24 cellular contexts compared by ENCODE assay signal in the genomic region with DNA sequence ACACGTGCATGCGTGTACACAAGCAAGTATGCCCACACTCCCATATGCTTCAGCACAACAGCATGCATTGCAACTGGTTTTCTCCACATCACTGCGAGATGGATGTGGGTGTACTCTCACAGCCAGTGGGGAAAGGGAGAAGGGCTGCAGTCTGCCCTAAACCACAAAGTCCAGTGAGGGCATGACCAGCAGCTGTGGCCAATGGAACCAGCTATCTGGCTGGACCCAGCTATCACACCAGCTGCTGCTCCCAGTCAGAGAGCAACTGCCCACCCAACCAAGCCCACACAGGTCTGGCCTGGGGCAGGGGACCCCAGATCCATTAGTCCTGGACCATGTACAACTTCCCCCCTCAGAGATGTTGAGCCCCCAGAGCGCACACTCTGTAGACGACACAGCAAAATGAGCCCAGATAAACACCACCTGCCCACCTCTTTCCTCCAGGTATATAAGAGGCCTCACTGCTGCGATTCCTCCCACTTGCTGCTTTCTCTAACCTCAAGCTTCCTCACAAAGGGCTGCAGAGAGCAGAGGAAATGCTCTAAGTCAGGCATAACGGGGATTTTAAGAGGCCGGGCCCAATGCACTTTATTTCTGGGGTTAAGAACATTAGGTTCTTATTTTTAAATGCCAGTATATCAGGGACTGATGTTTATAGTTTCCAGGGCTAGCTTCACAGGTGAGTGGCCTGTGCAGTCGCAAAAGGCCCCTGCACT. TPM values are rescaled to one million over a fixed set of nuclear protein-coding genes. Genes with fewer than 3 reads are reported as not detected.
A peak's percentile ranks its signal among the peaks of the same experiment; 100 is the strongest.
DNase-seq lines count a peak whose midpoint lies in the region; ATAC-seq and TF ChIP-seq lines count a peak whose summit lies in the region.
"Had no signal": no experiment of that assay in that cellular context is flagged by ENCODE, and none has a peak within 500 bp of the region (broad histone marks: within the 10 kb centered on the region; RNA-seq: fewer than 3 reads in every experiment).

No MANE protein-coding gene starts in this region.

- no peaks in the 10 kb centered on the region for H3K9me3 ChIP-seq in liver (ENCODE audit: control insufficient read depth in 4 of 4, low read length in 3 of 4)
- H3K9me3 ChIP-seq in CD8-positive, alpha-beta T cell (ENCODE audit: low read length): no peaks in the 10 kb centered on the region
- H3K9me3 ChIP-seq: vagina had no signal

- H3K4me1 ChIP-seq in liver (ENCODE audit: control insufficient read depth in 4 of 4, insufficient read depth in 4 of 4, low read length in 3 of 4): peaks cover 17 to 79% (median 74%) of the 10 kb centered on the region in 4 donors
- H3K4me1 ChIP-seq in CD8-positive, alpha-beta T cell (ENCODE audit: insufficient read depth, low read length): no peaks in the 10 kb centered on the region

- H3K9me3 Mint-ChIP-seq in stimulated activated naive CD8-positive, alpha-beta T cell treated with anti-CD3 and anti-CD28 coated beads, Interleukin-15, Interleukin-2, amounts not matched to agents 100 ng/mL and 50 ng/mL, for 24 hours: no peaks in the 10 kb centered on the region
- no peaks in the 10 kb centered on the region for H3K9me3 Mint-ChIP-seq in CD8-positive, alpha-beta T cell
- H3K9me3 Mint-ChIP-seq: activated T-helper 2 cell treated with anti-CD3 and anti-CD28 coated beads, Interferon-gamma antibody, Interleukin-2, Interleukin-4, amounts not matched to agents 10 μg/mL and 5 μg/mL and 100 μg/mL, durations not matched to agents 14 hours and 24 hours and 36 hours; central memory CD8-positive, alpha-beta T cell had no signal

- CTCF ChIA-PET in CD8-positive, alpha-beta T cell (lab: Charles Lee): no interaction called here

- H3K27ac Mint-ChIP-seq in stimulated activated naive CD8-positive, alpha-beta T cell treated with anti-CD3 and anti-CD28 coated beads, Interleukin-15, Interleukin-2, amounts not matched to agents 100 ng/mL and 50 ng/mL, for 24 hours: peak overlapping the region; percentile 6
- no peak overlapping the region for H3K27ac Mint-ChIP-seq in CD8-positive, alpha-beta T cell
- H3K27ac Mint-ChIP-seq: activated CD4-positive, alpha-beta T cell treated with anti-CD3 and anti-CD28 coated beads for 36 hours; activated CD8-positive, alpha-beta memory T cell treated with anti-CD3 and anti-CD28 coated beads, Interleukin-2, amount 10 ng/mL, durations not matched to agents 7 days and 5 days; activated T-helper 2 cell treated with anti-CD3 and anti-CD28 coated beads, Interferon-gamma antibody, Interleukin-2, Interleukin-4, amounts not matched to agents 10 μg/mL and 5 μg/mL and 100 μg/mL, durations not matched to agents 14 hours and 24 hours and 36 hours had no signal

- no peak for DNase-seq in stimulated activated naive CD8-positive, alpha-beta T cell treated with anti-CD3 and anti-CD28 coated beads, Interleukin-15, Interleukin-2, amounts not matched to agents 100 U/mL and 50 U/mL, for 24 hours
- peak; percentile 86 for DNase-seq in LHCN-M2 (ENCODE audit: low read depth)
- no peak for DNase-seq in anterior cingulate cortex (lab: John Stamatoyannopoulos, UW)
- no peak for DNase-seq in CD8-positive, alpha-beta T cell
- DNase-seq in left ventricle myocardium superior: no peak
- DNase-seq in LoVo (ENCODE audit: low spot score): no peak
- DNase-seq: activated CD4-positive, alpha-beta T cell treated with anti-CD3 and anti-CD28 coated beads for 36 hours; activated CD8-positive, alpha-beta memory T cell treated with anti-CD3 and anti-CD28 coated beads, Interleukin-2, amount 10 ng/mL, durations not matched to agents 7 days and 5 days; C1 segment of cervical spinal cord; DMS153; erythroblast; NCI-H1048; NCI-H2029; NCI-H446 treated with DMSO at 0.1 percent for 48 hours; NK-92 treated with Interleukin-12 subunit alpha and Interleukin-12 subunit beta, amount 100 ng/mL, for 24 hours; small intestine; stimulated activated CD4-positive, alpha-beta T cell treated with anti-CD3 and anti-CD28 coated beads, Interleukin-2, amount 100 ng/mL, for 48 hours; substantia nigra had no signal

- intact Hi-C loops in CD8-positive, alpha-beta T cell (cut with DNase I, micrococcal nuclease): loop anchor here in 1 of 2 experiments (2.0 to 10.0 kb wide), 2 partner anchors 13 to 145 kb away; no protein-coding TSS in a partner anchor
- intact Hi-C loops in left ventricle myocardium superior (cut with micrococcal nuclease): no loop called here

- H3K27ac ChIP-seq in liver (ENCODE audit: low read depth in 1 of 2, low read length in 2 of 2): peak overlapping the region in 1 of 2 donors; percentile 1
- no peak overlapping the region for H3K27ac ChIP-seq in CD8-positive, alpha-beta T cell (ENCODE audit: low read depth, low read length)
- H3K27ac ChIP-seq: vagina had no signal

- no peaks in the 10 kb centered on the region for H3K36me3 Mint-ChIP-seq in stimulated activated naive CD8-positive, alpha-beta T cell treated with anti-CD3 and anti-CD28 coated beads, Interleukin-15, Interleukin-2, amounts not matched to agents 100 ng/mL and 50 ng/mL, for 24 hours (ENCODE audit: low read depth)
- H3K36me3 Mint-ChIP-seq in CD8-positive, alpha-beta T cell: no peaks in the 10 kb centered on the region
- H3K36me3 Mint-ChIP-seq: activated CD8-positive, alpha-beta memory T cell treated with anti-CD3 and anti-CD28 coated beads, Interleukin-2, amount 10 ng/mL, durations not matched to agents 7 days and 5 days had no signal

- no peak for TF ChIP-seq CTCF in liver (IDR thresholded peaks at IDR 0.05; ENCODE audit: low read depth, low read length, missing input control)
- TF ChIP-seq CTCF in CD8-positive, alpha-beta T cell (IDR thresholded peaks at IDR 0.05): no peak

- no peaks in the 10 kb centered on the region for H3K27me3 ChIP-seq in liver (ENCODE audit: control insufficient read depth in 4 of 4, insufficient read depth in 4 of 4, low read length in 3 of 4)
- no peaks in the 10 kb centered on the region for H3K27me3 ChIP-seq in CD8-positive, alpha-beta T cell (ENCODE audit: insufficient read depth, low read length)
- H3K27me3 ChIP-seq: vagina had no signal

- peaks cover 4% of the 10 kb centered on the region for H3K4me1 Mint-ChIP-seq in stimulated activated naive CD8-positive, alpha-beta T cell treated with anti-CD3 and anti-CD28 coated beads, Interleukin-15, Interleukin-2, amounts not matched to agents 100 ng/mL and 50 ng/mL, for 24 hours (ENCODE audit: low read depth)
- H3K4me1 Mint-ChIP-seq in CD8-positive, alpha-beta T cell (ENCODE audit: low read depth): peaks cover 7% of the 10 kb centered on the region
- H3K4me1 Mint-ChIP-seq: central memory CD8-positive, alpha-beta T cell had no signal

- POLR2A ChIA-PET in CD8-positive, alpha-beta T cell (lab: Charles Lee): no interaction called here

- no peaks in the 10 kb centered on the region for H3K27me3 Mint-ChIP-seq in stimulated activated naive CD8-positive, alpha-beta T cell treated with anti-CD3 and anti-CD28 coated beads, Interleukin-15, Interleukin-2, amounts not matched to agents 100 ng/mL and 50 ng/mL, for 24 hours
- no peaks in the 10 kb centered on the region for H3K27me3 Mint-ChIP-seq in CD8-positive, alpha-beta T cell (ENCODE audit: low read depth)
- H3K27me3 Mint-ChIP-seq: activated CD4-positive, alpha-beta T cell treated with anti-CD3 and anti-CD28 coated beads for 36 hours; activated CD8-positive, alpha-beta memory T cell treated with anti-CD3 and anti-CD28 coated beads, Interleukin-2, amount 10 ng/mL, durations not matched to agents 7 days and 5 days; central memory CD8-positive, alpha-beta T cell had no signal

- H3K36me3 ChIP-seq in liver (ENCODE audit: control insufficient read depth in 4 of 4, insufficient read depth in 3 of 4, low read depth in 1 of 4, low read length in 3 of 4): no peaks in the 10 kb centered on the region
- no peaks in the 10 kb centered on the region for H3K36me3 ChIP-seq in CD8-positive, alpha-beta T cell (ENCODE audit: insufficient read depth, low read length)
- H3K36me3 ChIP-seq: vagina had no signal

- TF ChIP-seq RAD21 in liver (IDR thresholded peaks at IDR 0.05): peak; percentile 7 to 42

- no peak for ATAC-seq in stimulated activated naive CD8-positive, alpha-beta T cell treated with anti-CD3 and anti-CD28 coated beads, Interleukin-15, Interleukin-2, amounts not matched to agents 100 U/mL and 50 U/mL, for 24 hours
- no peak for ATAC-seq in CD8-positive, alpha-beta T cell
- ATAC-seq in left ventricle myocardium superior: no peak
- ATAC-seq: activated CD4-positive, alpha-beta T cell treated with anti-CD3 and anti-CD28 coated beads for 36 hours; activated CD8-positive, alpha-beta memory T cell treated with anti-CD3 and anti-CD28 coated beads, Interleukin-2, amount 10 ng/mL, durations not matched to agents 7 days and 5 days; K562 had no signal

- 78% methylated on average over 9 of the region's 9 CpGs for WGBS in liver

- no peak overlapping the region for H3K9ac ChIP-seq in liver (ENCODE audit: low read depth in 1 of 2, low read length in 2 of 2)

- no peak overlapping the region for H3K4me3 ChIP-seq in liver (ENCODE audit: low read depth in 1 of 3, low read length in 3 of 3)
- no peak overlapping the region for H3K4me3 ChIP-seq in CD8-positive, alpha-beta T cell (ENCODE audit: low read depth, low read length)
- H3K4me3 ChIP-seq: K562, vagina had no signal

- no peak overlapping the region for H3K4me3 Mint-ChIP-seq in stimulated activated naive CD8-positive, alpha-beta T cell treated with anti-CD3 and anti-CD28 coated beads, Interleukin-15, Interleukin-2, amounts not matched to agents 100 ng/mL and 50 ng/mL, for 24 hours
- no peak overlapping the region for H3K4me3 Mint-ChIP-seq in CD8-positive, alpha-beta T cell
- H3K4me3 Mint-ChIP-seq: activated CD4-positive, alpha-beta T cell treated with anti-CD3 and anti-CD28 coated beads for 36 hours; activated CD8-positive, alpha-beta memory T cell treated with anti-CD3 and anti-CD28 coated beads, Interleukin-2, amount 10 ng/mL, durations not matched to agents 7 days and 5 days; central memory CD8-positive, alpha-beta T cell had no signal

TF ChIP-seq in liver, 16 proteins besides CTCF, POLR2A, EP300 and RAD21:
- no peak for TF ChIP-seq FOXA2 (IDR thresholded peaks at IDR 0.05)
- peak; percentile 93 for TF ChIP-seq HNF4G (IDR thresholded peaks at IDR 0.05)
- no peak for TF ChIP-seq FOXA1 (IDR thresholded peaks at IDR 0.05)
- TF ChIP-seq HNF4A (conservative IDR thresholded peaks at IDR 0.05): peak; percentile 97
- no peak for TF ChIP-seq TAF1 (conservative IDR thresholded peaks at IDR 0.05)
- peak; percentile 75 for TF ChIP-seq SP1 (IDR thresholded peaks at IDR 0.05)
- TF ChIP-seq RXRA (IDR thresholded peaks at IDR 0.05): peak; percentile 81 to 86

RNA-seq across cellular contexts. Expression of a gene that starts 38.9 kb away (rescaled TPM):
- total RNA-seq in LHCN-M2 (2014; rRNA removed): 27.1 and 33.2 TPM in 2 replicates
- polyA plus RNA-seq in LHCN-M2 (2012): 17.6 TPM
- 10 to 100 TPM in 1 of 2 donors, 1 to 10 TPM in 1; 3.4 to 17.3 TPM for total RNA-seq in liver
- polyA plus RNA-seq in liver: 10 to 100 TPM in 1 of 2 donors, 1 to 10 TPM in 1; 3.6 to 10.4 TPM
- total RNA-seq in CD8-positive, alpha-beta T cell: 1 to 10 TPM; 2.4 to 3.0 TPM
- 15.9 TPM for total RNA-seq in left ventricle myocardium superior
